Comparison of ENCODE assay signal across 8 cellular contexts in genomic region chr11:6606471-6607189, GRCh38. TPM values are rescaled to one million over a fixed set of nuclear protein-coding genes. Genes with fewer than 3 reads are reported as not detected.
DNase-seq lines count a peak whose midpoint lies in the region; ATAC-seq, FAIRE-seq and TF ChIP-seq lines count a peak whose summit lies in the region.

No MANE protein-coding gene starts in this region.

- H3K36me3 ChIP-seq in adrenal gland (replicated peaks in 1 of 2), result peaks cover 0 to 37% of the 10 kb centered on the region in 2 donors
- H3K36me3 ChIP-seq in pancreas, result peaks cover 9 to 33% (median 23%) of the 10 kb centered on the region in 3 donors

- no peaks in the 10 kb centered on the region for H3K27me3 ChIP-seq in adrenal gland
- no peaks in the 10 kb centered on the region for H3K27me3 ChIP-seq in pancreas

- ATAC-seq in HG03354 (IDR thresholded peaks at IDR 0.05; ENCODE audit: poor library complexity, severe bottlenecking, unreplicated experiment) (peak; percentile 51), pancreas (peak; percentile 64 to 80 (median 74))

- H3K27ac ChIP-seq in adrenal gland, result peak overlapping the region in 4 of 5 donors; percentile 75 to 90 (median 84)
- peak overlapping the region; percentile 65 to 93 (median 80) for H3K27ac ChIP-seq in pancreas

- H3K4me3 ChIP-seq in adrenal gland (peak overlapping the region in 1 of 4 donors; percentile 95), pancreas (peak overlapping the region in 2 of 4 donors; percentile 18 to 93)

- intact Hi-C loops in adrenal gland (cut with DNase I) (loop anchor here in 1 of 2 donors (10.0 kb wide), 1 partner anchor 72 kb away; no protein-coding TSS in a partner anchor), cardiac septum (cut with DNase I) (no loop called here), pancreas (cut with DNase I) (no loop called here)

- DNase-seq in COLO668 (lab: John Stamatoyannopoulos, UW; ENCODE audit: unreplicated experiment) (peak; percentile 82), OCI-M1 (lab: John Stamatoyannopoulos, UW) (peak; percentile 93), adrenal gland (peak; percentile 84 to 96 (median 92)), cardiac septum (ENCODE audit: low spot score) (peak; percentile 95), pancreas (peak; percentile 86 to 93 (median 91)), NCI-H1694 treated with DMSO at 0.1 percent for 48 hours (lab: John Stamatoyannopoulos, UW) (no peak)

- H3K4me1 ChIP-seq in adrenal gland (replicated peaks in 1 of 2) (peaks cover 39 to 59% of the 10 kb centered on the region in 2 donors), pancreas (peaks cover 21 to 51% (median 29%) of the 10 kb centered on the region in 3 donors)

- WGBS in adrenal gland, 4 donors, result 15 to 20% (median 20%) methylated on average over 10 to 11 of the region's 11 CpGs
- 6 to 7% methylated on average over 11 of the region's 11 CpGs for WGBS in pancreas, 2 donors

- FAIRE-seq in pancreas (lab: Jason Lieb, UNC), result peak; percentile 61

- TF ChIP-seq POLR2A in GM19099 (IDR thresholded peaks at IDR 0.05; ENCODE audit: extremely low read depth, insufficient read length, low read depth) (peak; percentile 41), adrenal gland (IDR thresholded peaks at IDR 0.05) (peak; percentile 41 to 75)

- TF ChIP-seq CTCF in adrenal gland (IDR thresholded peaks at IDR 0.05), result no peak
- TF ChIP-seq CTCF in pancreas (IDR thresholded peaks at IDR 0.05), result no peak

- H3K9me3 ChIP-seq in adrenal gland (replicated peaks in 1 of 3), result no peaks in the 10 kb centered on the region
- no peaks in the 10 kb centered on the region for H3K9me3 ChIP-seq in pancreas

RNA-seq across cellular contexts. Expression of gene ILK, which starts 3.1 kb away (rescaled TPM):
- total RNA-seq in adrenal gland, result 100 to 1,000 TPM in 7 of 8 donors, 10 to 100 TPM in 1; 99.1 to 191 (median 153) TPM
- polyA plus RNA-seq in adrenal gland, result 100 to 1,000 TPM; 117 to 177 (median 162) TPM
- 229 TPM for total RNA-seq in cardiac septum
- 10 to 100 TPM; 47.9 to 90.0 (median 67.4) TPM for total RNA-seq in pancreas
- polyA plus RNA-seq in pancreas, result 100 to 1,000 TPM in 1 of 2 donors, 10 to 100 TPM in 1; 98.5 to 137 TPM

RNA-seq across cellular contexts. Expression of gene RRP8, which starts 3.2 kb away (rescaled TPM):
- 10 to 100 TPM in 7 of 8 donors, 1 to 10 TPM in 1; 9.4 to 25.9 (median 19.6) TPM for total RNA-seq in adrenal gland
- 10 to 100 TPM; 24.2 to 34.8 (median 33.5) TPM for polyA plus RNA-seq in adrenal gland
- total RNA-seq in cardiac septum, result 21.3 TPM
- total RNA-seq in pancreas, result 10 to 100 TPM in 2 of 6 donors, 1 to 10 TPM in 4; 6.3 to 15.0 (median 8.7) TPM
- polyA plus RNA-seq in pancreas, result 10 to 100 TPM; 16.6 to 25.0 TPM

RNA-seq across cellular contexts. Expression of gene TAF10, which starts 5.4 kb away (rescaled TPM):
- total RNA-seq in adrenal gland, result 100 to 1,000 TPM in 7 of 8 donors, 10 to 100 TPM in 1; 69.7 to 290 (median 175) TPM
- 100 to 1,000 TPM; 280 to 389 (median 310) TPM for polyA plus RNA-seq in adrenal gland
- total RNA-seq in cardiac septum, result 126 TPM
- 10 to 100 TPM; 53.5 to 96.7 (median 75.6) TPM for total RNA-seq in pancreas
- polyA plus RNA-seq in pancreas, result 100 to 1,000 TPM; 116 TPM

RNA-seq across cellular contexts. Expression of gene TPP1, which starts 12.6 kb away (rescaled TPM):
- total RNA-seq in adrenal gland (100 to 1,000 TPM; 138 to 464 (median 355) TPM), cardiac septum (72.0 TPM), pancreas (10 to 100 TPM; 19.6 to 88.6 (median 24.6) TPM)
- polyA plus RNA-seq in adrenal gland (100 to 1,000 TPM in 1 of 3 donors, 10 to 100 TPM in 2; 84.2 to 371 (median 96.9) TPM), pancreas (10 to 100 TPM; 21.0 to 33.0 TPM)

RNA-seq across cellular contexts. Expression of gene DCHS1, which starts 49.0 kb away (rescaled TPM):
- total RNA-seq in adrenal gland, result 10 to 100 TPM in 6 of 8 donors, 1 to 10 TPM in 2; 8.6 to 15.3 (median 11.6) TPM
- polyA plus RNA-seq in adrenal gland, result 10 to 100 TPM in 1 of 3 donors, 1 to 10 TPM in 2; 1.3 to 12.1 (median 5.0) TPM
- 9.2 TPM for total RNA-seq in cardiac septum
- 1 to 10 TPM; 2.3 to 4.1 (median 3.3) TPM for total RNA-seq in pancreas
- polyA plus RNA-seq in pancreas, result 1 to 10 TPM; 4.0 to 4.8 TPM
